Comparison of ENCODE assay signal across 15 cellular contexts in genomic region chr15:89093509-89093908, GRCh38. TPM values are rescaled to one million over a fixed set of nuclear protein-coding genes. Genes with fewer than 3 reads are reported as not detected.
A peak's percentile ranks its signal among the peaks of the same experiment; 100 is the strongest.
DNase-seq lines count a peak whose midpoint lies in the region; ATAC-seq and TF ChIP-seq lines count a peak whose summit lies in the region.
"Had no signal": no experiment of that assay in that cellular context is flagged by ENCODE, and none has a peak within 500 bp of the region (broad histone marks: within the 10 kb centered on the region; RNA-seq: fewer than 3 reads in every experiment).

No MANE protein-coding gene starts in this region.

- H3K4me1 ChIP-seq in mucosa of rectum (ENCODE audit: control insufficient read depth in 2 of 2, insufficient read depth in 2 of 2, low read length in 2 of 2) (peaks cover 12 to 33% of the 10 kb centered on the region in 2 donors), thoracic aorta (ENCODE audit: control insufficient read depth in 1 of 2, low read depth in 2 of 2) (peaks cover 54 to 89% of the 10 kb centered on the region in 2 donors)

- no peak for TF ChIP-seq CTCF in thoracic aorta (IDR thresholded peaks at IDR 0.05)

- peaks cover 54% of the 10 kb centered on the region for H3K4me1 Mint-ChIP-seq in activated T-cell treated with anti-CD3 and anti-CD28 coated beads, Interleukin-2, amount 50 U/mL, for 24 hours (ENCODE audit: low read depth)

- H3K36me3 ChIP-seq in mucosa of rectum (ENCODE audit: control insufficient read depth in 2 of 2, insufficient read depth in 2 of 2, low read length in 2 of 2), result no peaks in the 10 kb centered on the region
- no peaks in the 10 kb centered on the region for H3K36me3 ChIP-seq in thoracic aorta

- no peaks in the 10 kb centered on the region for H3K27me3 ChIP-seq in mucosa of rectum (ENCODE audit: control insufficient read depth in 2 of 2, insufficient read depth in 2 of 2, low read length in 2 of 2)
- H3K27me3 ChIP-seq in thoracic aorta (replicated peaks; ENCODE audit: insufficient read depth), result no peaks in the 10 kb centered on the region

- H3K27ac ChIP-seq in angular gyrus (ENCODE audit: low read depth, low read length), result peak overlapping the region; percentile 59
- peak overlapping the region; percentile 45 to 57 for H3K27ac ChIP-seq in mucosa of rectum (ENCODE audit: low read depth in 2 of 2, low read length in 2 of 2)
- H3K27ac ChIP-seq in thoracic aorta, result peak overlapping the region; percentile 96 to 100
- H3K27ac ChIP-seq: SK-N-MC had no signal

- H3K27ac Mint-ChIP-seq in activated T-cell treated with anti-CD3 and anti-CD28 coated beads, Interleukin-2, amount 50 U/mL, for 24 hours, result peak overlapping the region; percentile 60
- H3K27ac Mint-ChIP-seq: memory B cell had no signal

- H3K4me3 ChIP-seq in mucosa of rectum (ENCODE audit: low read length in 2 of 2) (no peak overlapping the region), thoracic aorta (peak overlapping the region; percentile 51)
- H3K4me3 ChIP-seq: SK-N-MC had no signal

- H3K9me3 ChIP-seq in mucosa of rectum (ENCODE audit: control insufficient read depth in 2 of 2, low read length in 2 of 2), result no peaks in the 10 kb centered on the region
- H3K9me3 ChIP-seq in thoracic aorta, result no peaks in the 10 kb centered on the region

- ATAC-seq in thoracic aorta (ENCODE audit: insufficient number of reproducible peaks, low FRiP score, low read depth) (no peak), GM21367 (IDR thresholded peaks at IDR 0.05; ENCODE audit: unreplicated experiment) (no peak)
- ATAC-seq: effector memory CD8-positive, alpha-beta T cell had no signal

- H3K9ac ChIP-seq in mucosa of rectum (ENCODE audit: low read depth in 1 of 2, low read length in 2 of 2), result no peak overlapping the region

- no peak overlapping the region for H3K4me3 Mint-ChIP-seq in activated T-cell treated with anti-CD3 and anti-CD28 coated beads, Interleukin-2, amount 50 U/mL, for 24 hours
- H3K4me3 Mint-ChIP-seq: effector memory CD8-positive, alpha-beta T cell; memory B cell had no signal

- H3K9me3 Mint-ChIP-seq in activated T-cell treated with anti-CD3 and anti-CD28 coated beads, Interleukin-2, amount 50 U/mL, for 24 hours, result no peaks in the 10 kb centered on the region
- H3K9me3 Mint-ChIP-seq: effector memory CD8-positive, alpha-beta T cell; memory B cell had no signal

- no peaks in the 10 kb centered on the region for H3K27me3 Mint-ChIP-seq in activated T-cell treated with anti-CD3 and anti-CD28 coated beads, Interleukin-2, amount 50 U/mL, for 24 hours
- H3K27me3 Mint-ChIP-seq: effector memory CD8-positive, alpha-beta T cell; memory B cell had no signal

- H3K36me3 Mint-ChIP-seq in activated T-cell treated with anti-CD3 and anti-CD28 coated beads, Interleukin-2, amount 50 U/mL, for 24 hours (ENCODE audit: low read depth), result peaks cover 50% of the 10 kb centered on the region

- no peak for DNase-seq in activated T-cell treated with anti-CD3 and anti-CD28 coated beads, Interleukin-2, amount 50 U/mL, for 24 hours
- DNase-seq in activated T-cell treated with anti-CD3 and anti-CD28 coated beads, Interleukin-2, amount 50 U/mL, for 48 hours, result no peak
- DNase-seq in thoracic aorta (ENCODE audit: low spot score), result no peak
- no peak for DNase-seq in NCI-H748 (lab: John Stamatoyannopoulos, UW; ENCODE audit: unreplicated experiment)
- DNase-seq in HPDE6-E6E7 (ENCODE audit: extremely low spot score), result no peak
- DNase-seq: effector memory CD8-positive, alpha-beta T cell; glutamatergic neuron; GOT3; NCI-H1105; NCI-H774 had no signal

RNA-seq across cellular contexts. Expression of gene ABHD2, which starts 5.3 kb away (rescaled TPM):
- 100 to 1,000 TPM; 177 to 283 TPM for total RNA-seq in thoracic aorta
